In genomic region chr2:145422576-145422975, GRCh38 we compare ENCODE assay signal across 37 cellular contexts.
"Had no signal": no experiment of that assay in that cellular context is flagged by ENCODE, and none has a peak within 500 bp of the region (broad histone marks: within the 10 kb centered on the region; RNA-seq: fewer than 3 reads in every experiment).

No MANE protein-coding gene starts in this region.

- H3K27ac Mint-ChIP-seq: activated CD4-positive, alpha-beta memory T cell treated with anti-CD3 and anti-CD28 coated beads, Interleukin-2, amount 10 ng/mL, durations not matched to agents 7 days and 5 days; activated CD4-positive, alpha-beta T cell treated with anti-CD3 and anti-CD28 coated beads for 36 hours; activated CD4-positive, alpha-beta T cell treated with anti-CD3 and anti-CD28 coated beads, Interleukin-2, amount 10 ng/mL, durations not matched to agents 7 days and 5 days; activated CD8-positive, alpha-beta memory T cell treated with anti-CD3 and anti-CD28 coated beads, Interleukin-2, amount 10 ng/mL, durations not matched to agents 7 days and 5 days; activated CD8-positive, alpha-beta T cell treated with anti-CD3 and anti-CD28 coated beads, Interleukin-2, amount 10 ng/mL, durations not matched to agents 7 days and 5 days; activated naive CD4-positive, alpha-beta T cell treated with anti-CD3 and anti-CD28 coated beads, Interleukin-2, amount 10 ng/mL, durations not matched to agents 7 days and 5 days; activated naive CD4-positive, alpha-beta T cell treated with anti-CD3 and anti-CD28 coated beads, Interleukin-2, amount 50 U/mL, for 24 hours; activated naive CD8-positive, alpha-beta T cell; activated naive CD8-positive, alpha-beta T cell treated with anti-CD3 and anti-CD28 coated beads, Interleukin-2, amount 10 ng/mL, durations not matched to agents 7 days and 5 days; activated naive CD8-positive, alpha-beta T cell treated with anti-CD3 and anti-CD28 coated beads, Interleukin-2, amount 50 U/mL, for 24 hours; activated T-cell treated with anti-CD3 and anti-CD28 coated beads, Interleukin-2, amount 50 U/mL, for 24 hours; activated T-helper 2 cell treated with anti-CD3 and anti-CD28 coated beads, Interferon-gamma antibody, Interleukin-2, Interleukin-4, amounts not matched to agents 10 μg/mL and 5 μg/mL and 100 μg/mL, durations not matched to agents 14 hours and 24 hours and 36 hours; brain; T-helper 1 cell treated with Interleukin-12 subunit alpha and Interleukin-12 subunit beta and Interleukin-4 antibody, amounts not matched to agents 30 μg/mL and 1 μg/mL, for 36 hours; T-helper 2 cell treated with Interferon-gamma antibody and Interleukin-4, amounts not matched to agents 5 μg/mL and 100 μg/mL, for 36 hours; WTC11 had no signal

- H3K4me1 Mint-ChIP-seq: activated CD4-positive, alpha-beta memory T cell treated with anti-CD3 and anti-CD28 coated beads, Interleukin-2, amount 10 ng/mL, durations not matched to agents 7 days and 5 days; activated CD4-positive, alpha-beta T cell treated with anti-CD3 and anti-CD28 coated beads for 36 hours; activated CD4-positive, alpha-beta T cell treated with anti-CD3 and anti-CD28 coated beads, Interleukin-2, amount 10 ng/mL, durations not matched to agents 7 days and 5 days; activated CD8-positive, alpha-beta memory T cell treated with anti-CD3 and anti-CD28 coated beads, Interleukin-2, amount 10 ng/mL, durations not matched to agents 7 days and 5 days; activated naive CD4-positive, alpha-beta T cell treated with anti-CD3 and anti-CD28 coated beads, Interleukin-2, amount 10 ng/mL, durations not matched to agents 7 days and 5 days; activated naive CD4-positive, alpha-beta T cell treated with anti-CD3 and anti-CD28 coated beads, Interleukin-2, amount 50 U/mL, for 24 hours; activated naive CD8-positive, alpha-beta T cell treated with anti-CD3 and anti-CD28 coated beads, Interleukin-2, amount 10 ng/mL, durations not matched to agents 7 days and 5 days; activated naive CD8-positive, alpha-beta T cell treated with anti-CD3 and anti-CD28 coated beads, Interleukin-2, amount 50 U/mL, for 24 hours; brain; central memory CD8-positive, alpha-beta T cell had no signal

- H3K27me3 Mint-ChIP-seq: activated naive CD4-positive, alpha-beta T cell treated with anti-CD3 and anti-CD28 coated beads, Interleukin-2, amount 50 U/mL, for 24 hours; activated T-cell treated with anti-CD3 and anti-CD28 coated beads, Interleukin-2, amount 50 U/mL, for 24 hours had no signal

- ATAC-seq: activated CD4-positive, alpha-beta T cell treated with anti-CD3 and anti-CD28 coated beads for 36 hours; activated CD4-positive, CD25-positive, alpha-beta regulatory T cell treated with anti-CD3 and anti-CD28 coated beads, Interleukin-2, amount 50 U/mL, for 24 hours; activated CD8-positive, alpha-beta memory T cell treated with anti-CD3 and anti-CD28 coated beads, Interleukin-2, amount 10 ng/mL, durations not matched to agents 7 days and 5 days; activated CD8-positive, alpha-beta T cell treated with anti-CD3 and anti-CD28 coated beads, Interleukin-2, amount 10 ng/mL, durations not matched to agents 7 days and 5 days; activated naive CD8-positive, alpha-beta T cell treated with anti-CD3 and anti-CD28 coated beads, Interleukin-2, amount 50 U/mL, for 24 hours; WTC11 had no signal

- H3K27ac ChIP-seq: ascending aorta, cardiac muscle cell, WERI-Rb-1 had no signal

- H3K36me3 ChIP-seq: ascending aorta, cardiac muscle cell, WERI-Rb-1 had no signal

- H3K36me3 Mint-ChIP-seq: activated CD8-positive, alpha-beta memory T cell treated with anti-CD3 and anti-CD28 coated beads, Interleukin-2, amount 10 ng/mL, durations not matched to agents 7 days and 5 days; activated naive CD4-positive, alpha-beta T cell treated with anti-CD3 and anti-CD28 coated beads, Interleukin-2, amount 10 ng/mL, durations not matched to agents 7 days and 5 days; activated naive CD4-positive, alpha-beta T cell treated with anti-CD3 and anti-CD28 coated beads, Interleukin-2, amount 50 U/mL, for 24 hours; activated naive CD8-positive, alpha-beta T cell treated with anti-CD3 and anti-CD28 coated beads, Interleukin-2, amount 10 ng/mL, durations not matched to agents 7 days and 5 days; brain had no signal

- H3K4me3 ChIP-seq: ascending aorta, cardiac muscle cell had no signal

- H3K4me3 Mint-ChIP-seq: activated CD4-positive, alpha-beta memory T cell treated with anti-CD3 and anti-CD28 coated beads, Interleukin-2, amount 10 ng/mL, durations not matched to agents 7 days and 5 days; activated CD4-positive, alpha-beta T cell treated with anti-CD3 and anti-CD28 coated beads for 36 hours; activated CD4-positive, alpha-beta T cell treated with anti-CD3 and anti-CD28 coated beads, Interleukin-2, amount 10 ng/mL, durations not matched to agents 7 days and 5 days; activated CD8-positive, alpha-beta memory T cell treated with anti-CD3 and anti-CD28 coated beads, Interleukin-2, amount 10 ng/mL, durations not matched to agents 7 days and 5 days; activated CD8-positive, alpha-beta T cell treated with anti-CD3 and anti-CD28 coated beads, Interleukin-2, amount 10 ng/mL, durations not matched to agents 7 days and 5 days; activated naive CD4-positive, alpha-beta T cell treated with anti-CD3 and anti-CD28 coated beads, Interleukin-2, amount 10 ng/mL, durations not matched to agents 7 days and 5 days; activated naive CD4-positive, alpha-beta T cell treated with anti-CD3 and anti-CD28 coated beads, Interleukin-2, amount 50 U/mL, for 24 hours; activated naive CD8-positive, alpha-beta T cell; activated naive CD8-positive, alpha-beta T cell treated with anti-CD3 and anti-CD28 coated beads, Interleukin-2, amount 10 ng/mL, durations not matched to agents 7 days and 5 days; activated naive CD8-positive, alpha-beta T cell treated with anti-CD3 and anti-CD28 coated beads, Interleukin-2, amount 50 U/mL, for 24 hours; activated T-cell treated with anti-CD3 and anti-CD28 coated beads, Interleukin-2, amount 50 U/mL, for 24 hours; brain; central memory CD8-positive, alpha-beta T cell; T-helper 1 cell treated with Interleukin-12 subunit alpha and Interleukin-12 subunit beta and Interleukin-4 antibody, amounts not matched to agents 30 μg/mL and 1 μg/mL, for 36 hours; T-helper 2 cell treated with Interferon-gamma antibody and Interleukin-4, amounts not matched to agents 5 μg/mL and 100 μg/mL, for 36 hours; WTC11 had no signal

- DNase-seq: activated CD4-positive, alpha-beta memory T cell treated with anti-CD3 and anti-CD28 coated beads, Interleukin-2, amount 10 ng/mL, durations not matched to agents 7 days and 5 days; activated CD4-positive, alpha-beta T cell treated with anti-CD3 and anti-CD28 coated beads for 1 hour; activated CD4-positive, alpha-beta T cell treated with anti-CD3 and anti-CD28 coated beads for 36 hours; activated CD4-positive, alpha-beta T cell treated with anti-CD3 and anti-CD28 coated beads for 48 hours; activated CD4-positive, alpha-beta T cell treated with anti-CD3 and anti-CD28 coated beads, Interleukin-2, amount 10 ng/mL, durations not matched to agents 7 days and 5 days; activated CD4-positive, alpha-beta T cell treated with anti-CD3 and anti-CD28 coated beads, Interleukin-2, amount 50 U/mL, for 48 hours; activated CD4-positive, CD25-positive, alpha-beta regulatory T cell; activated CD8-positive, alpha-beta memory T cell treated with anti-CD3 and anti-CD28 coated beads for 24 hours; activated CD8-positive, alpha-beta memory T cell treated with anti-CD3 and anti-CD28 coated beads, Interleukin-2, amount 10 ng/mL, durations not matched to agents 7 days and 5 days; activated CD8-positive, alpha-beta memory T cell treated with anti-CD3 and anti-CD28 coated beads, Interleukin-2, amount 50 U/mL, for 48 hours; activated CD8-positive, alpha-beta T cell treated with anti-CD3 and anti-CD28 coated beads, Interleukin-2, amount 10 ng/mL, durations not matched to agents 7 days and 5 days; activated effector memory CD4-positive, alpha-beta T cell treated with Interleukin-2 at 50 U/mL for 16 hours; activated gamma-delta T cell; activated naive CD4-positive, alpha-beta T cell treated with anti-CD3 and anti-CD28 coated beads, Interleukin-2, amount 10 ng/mL, durations not matched to agents 7 days and 5 days; activated naive CD4-positive, alpha-beta T cell treated with Interleukin-2 at 50 U/mL for 16 hours; activated naive CD8-positive, alpha-beta T cell treated with anti-CD3 and anti-CD28 coated beads, Interleukin-2, amount 10 ng/mL, durations not matched to agents 7 days and 5 days; activated naive CD8-positive, alpha-beta T cell treated with anti-CD3 and anti-CD28 coated beads, Interleukin-2, amount 50 U/mL, for 24 hours; activated T-cell treated with anti-CD3 and anti-CD28 coated beads, Interleukin-2, amount 50 U/mL, for 24 hours; amygdala; anterior cingulate cortex; caudate nucleus; cerebellar nuclear complex; T-helper 1 cell; T-helper 2 cell; T-helper 9 cell; WERI-Rb-1 had no signal

- H3K4me1 ChIP-seq: ascending aorta had no signal
